24 cellular contexts compared by ENCODE assay signal in genomic region chr15:90876512-90877170, GRCh38. TPM values are rescaled to one million over a fixed set of nuclear protein-coding genes. Genes with fewer than 3 reads are reported as not detected.
DNase-seq lines count a peak whose midpoint lies in the region; ATAC-seq and TF ChIP-seq lines count a peak whose summit lies in the region.
"Had no signal": no experiment of that assay in that cellular context is flagged by ENCODE, and none has a peak within 500 bp of the region (broad histone marks: within the 10 kb centered on the region; RNA-seq: fewer than 3 reads in every experiment).

No MANE protein-coding gene starts in this region.

- H3K4me1 ChIP-seq in HEK293 (ENCODE audit: control insufficient read depth, insufficient read depth, low read length) (peaks cover 20% of the 10 kb centered on the region), neuronal stem cell (ENCODE audit: control insufficient read depth in 2 of 2, insufficient read depth in 1 of 2, low read depth in 1 of 2, low read length in 2 of 2) (peaks cover 21% of the 10 kb centered on the region in 2 donors), Karpas-422 (ENCODE audit: low read length) (peaks cover 21% of the 10 kb centered on the region)

- no peak overlapping the region for H2BK120ac ChIP-seq in neuronal stem cell (ENCODE audit: low read depth, low read length)

- no peak overlapping the region for H4K91ac ChIP-seq in neuronal stem cell (ENCODE audit: low read depth, low read length, poor library complexity)

- peaks cover 83% of the 10 kb centered on the region for H3K36me3 Mint-ChIP-seq in activated CD4-positive, alpha-beta T cell treated with anti-CD3 and anti-CD28 coated beads, Interleukin-2, amount 10 ng/mL, durations not matched to agents 24 days and 14 days (ENCODE audit: low read depth)
- peaks cover 55% of the 10 kb centered on the region for H3K36me3 Mint-ChIP-seq in activated naive CD8-positive, alpha-beta T cell treated with anti-CD3 and anti-CD28 coated beads, Interleukin-2, amount 50 U/mL, for 24 hours (ENCODE audit: low read depth)

- H3K79me2 ChIP-seq in Karpas-422 (ENCODE audit: low read length): peaks cover 32% of the 10 kb centered on the region

- no peak overlapping the region for H3K27ac ChIP-seq in HEK293 (ENCODE audit: extremely low read depth, low read depth, low read length)
- H3K27ac ChIP-seq in neuronal stem cell (replicated peaks; ENCODE audit: low read length): no peak overlapping the region
- H3K27ac ChIP-seq in Karpas-422 (ENCODE audit: low read length): no peak overlapping the region
- H3K27ac ChIP-seq: GM23248, KMS-11 had no signal

- POLR2A ChIA-PET in HEK293 (lab: Yijun Ruan, JAX): no interaction called here

- no peaks in the 10 kb centered on the region for H3K9me2 ChIP-seq in Karpas-422 (replicated peaks; ENCODE audit: insufficient read depth, low read length)
- H3K9me2 ChIP-seq: SK-N-SH had no signal

- intact Hi-C loops in activated CD4-positive, alpha-beta T cell treated with anti-CD3 and anti-CD28 coated beads, Interleukin-2, amount 10 ng/mL, durations not matched to agents 24 days and 14 days (cut with micrococcal nuclease): no loop called here

- no peak for ATAC-seq in activated naive CD8-positive, alpha-beta T cell treated with anti-CD3 and anti-CD28 coated beads, Interleukin-2, amount 50 U/mL, for 24 hours
- ATAC-seq: activated T-cell treated with anti-CD3 and anti-CD28 coated beads, Interleukin-2, amount 50 U/mL, for 4 hours; body of pancreas had no signal

- H3K9me3 ChIP-seq in HEK293 (ENCODE audit: control insufficient read depth, insufficient read depth, low read depth, low read length) (no peaks in the 10 kb centered on the region), neuronal stem cell (replicated peaks in 1 of 2; ENCODE audit: control insufficient read depth in 2 of 2, insufficient read depth in 1 of 2, low read depth in 1 of 2, low read length in 2 of 2) (no peaks in the 10 kb centered on the region), Karpas-422 (ENCODE audit: low read length) (no peaks in the 10 kb centered on the region)
- H3K9me3 ChIP-seq: body of pancreas, SK-N-SH had no signal

- no peaks in the 10 kb centered on the region for H3K9me3 Mint-ChIP-seq in activated CD4-positive, alpha-beta T cell treated with anti-CD3 and anti-CD28 coated beads, Interleukin-2, amount 10 ng/mL, durations not matched to agents 24 days and 14 days
- no peaks in the 10 kb centered on the region for H3K9me3 Mint-ChIP-seq in activated naive CD8-positive, alpha-beta T cell treated with anti-CD3 and anti-CD28 coated beads, Interleukin-2, amount 50 U/mL, for 24 hours
- H3K9me3 Mint-ChIP-seq: activated naive CD8-positive, alpha-beta T cell treated with anti-CD3 and anti-CD28 coated beads, Interleukin-2, amount 10 ng/mL, durations not matched to agents 7 days and 5 days; activated T-cell treated with anti-CD3 and anti-CD28 coated beads, Interleukin-2, amount 50 U/mL, for 4 hours; CD4-positive, alpha-beta memory T cell; HFFc6; stimulated activated naive CD8-positive, alpha-beta T cell treated with anti-CD3 and anti-CD28 coated beads, Interleukin-15, Interleukin-2, amounts not matched to agents 100 ng/mL and 50 ng/mL, for 24 hours had no signal

- H4K20me1 ChIP-seq in Karpas-422 (ENCODE audit: insufficient read depth, low read depth, low read length): no peaks in the 10 kb centered on the region

- no peak overlapping the region for H3K4ac ChIP-seq in neuronal stem cell (ENCODE audit: low read length)

- H2BK15ac ChIP-seq in neuronal stem cell (ENCODE audit: low read length): no peak overlapping the region

- CTCF ChIA-PET in HEK293 (lab: Yijun Ruan, JAX): interaction anchor here (4.1 kb wide), 1 partner anchor 10 kb away, joined by 23 read pairs; no protein-coding TSS in a partner anchor

- no peaks in the 10 kb centered on the region for H3K27me3 Mint-ChIP-seq in activated CD4-positive, alpha-beta T cell treated with anti-CD3 and anti-CD28 coated beads, Interleukin-2, amount 10 ng/mL, durations not matched to agents 24 days and 14 days
- H3K27me3 Mint-ChIP-seq in activated naive CD8-positive, alpha-beta T cell treated with anti-CD3 and anti-CD28 coated beads, Interleukin-2, amount 50 U/mL, for 24 hours: no peaks in the 10 kb centered on the region
- H3K27me3 Mint-ChIP-seq: activated naive CD8-positive, alpha-beta T cell treated with anti-CD3 and anti-CD28 coated beads, Interleukin-2, amount 10 ng/mL, durations not matched to agents 7 days and 5 days; CD4-positive, alpha-beta memory T cell; stimulated activated naive CD8-positive, alpha-beta T cell treated with anti-CD3 and anti-CD28 coated beads, Interleukin-15, Interleukin-2, amounts not matched to agents 100 ng/mL and 50 ng/mL, for 24 hours had no signal

- peaks cover 15 to 67% of the 10 kb centered on the region in 2 experiments for H3K36me3 ChIP-seq in HEK293 (ENCODE audit: control insufficient read depth in 2 of 2, insufficient read depth in 1 of 2, low read length in 2 of 2)
- peaks cover 21 to 34% of the 10 kb centered on the region in 2 donors for H3K36me3 ChIP-seq in neuronal stem cell (replicated peaks in 1 of 2; ENCODE audit: control insufficient read depth in 2 of 2, insufficient read depth in 2 of 2, low read length in 2 of 2)
- no peaks in the 10 kb centered on the region; the same call in 1 of the 2 replicates for H3K36me3 ChIP-seq in Karpas-422 (ENCODE audit: insufficient read depth, low read length)

- no peak overlapping the region for H4K8ac ChIP-seq in neuronal stem cell (ENCODE audit: low read depth, low read length)

- TF ChIP-seq CTCF in HEK293 (tag by site-specific recombination; IDR thresholded peaks at IDR 0.05): no peak
- no peak for TF ChIP-seq CTCF in GM13976 (IDR thresholded peaks at IDR 0.05; ENCODE audit: borderline replicate concordance, control extremely low read depth, extremely low read depth, insufficient read depth, missing control alignments)

- H2AFZ ChIP-seq in neuronal stem cell (ENCODE audit: low read length) (no peak overlapping the region), Karpas-422 (ENCODE audit: low read length) (no peak overlapping the region)
- H2AFZ ChIP-seq: GM23248 had no signal

- no peak overlapping the region for H3K18ac ChIP-seq in neuronal stem cell (ENCODE audit: low read length)

- H3K79me1 ChIP-seq in neuronal stem cell (ENCODE audit: low read depth, low read length): peaks cover 3% of the 10 kb centered on the region

- peaks cover 43% of the 10 kb centered on the region for H3K4me1 Mint-ChIP-seq in activated CD4-positive, alpha-beta T cell treated with anti-CD3 and anti-CD28 coated beads, Interleukin-2, amount 10 ng/mL, durations not matched to agents 24 days and 14 days
- peaks cover 22% of the 10 kb centered on the region for H3K4me1 Mint-ChIP-seq in activated naive CD8-positive, alpha-beta T cell treated with anti-CD3 and anti-CD28 coated beads, Interleukin-2, amount 50 U/mL, for 24 hours

- no peak overlapping the region for H3K14ac ChIP-seq in neuronal stem cell (ENCODE audit: low read length)

- H3K4me2 ChIP-seq in neuronal stem cell (ENCODE audit: insufficient read depth, low read length, poor library complexity, severe bottlenecking) (no peak overlapping the region), Karpas-422 (ENCODE audit: low read depth, low read length, poor library complexity, severe bottlenecking) (no peak overlapping the region)
- H3K4me2 ChIP-seq: KMS-11, SK-N-SH had no signal

- no peak for DNase-seq in activated CD4-positive, alpha-beta T cell treated with anti-CD3 and anti-CD28 coated beads, Interleukin-2, amount 10 ng/mL, durations not matched to agents 24 days and 14 days
- DNase-seq in activated CD4-positive, alpha-beta T cell treated with anti-CD3 and anti-CD28 coated beads for 1 hour: no peak
- DNase-seq in activated naive CD8-positive, alpha-beta T cell treated with anti-CD3 and anti-CD28 coated beads, Interleukin-2, amount 50 U/mL, for 24 hours: no peak
- DNase-seq in neuronal stem cell (ENCODE audit: low spot score): no peak
- DNase-seq in GM13976 (ENCODE audit: low spot score): no peak
- DNase-seq in Karpas-422: no peak
- DNase-seq in globus pallidus (ENCODE audit: low spot score): no peak
- DNase-seq: activated naive CD8-positive, alpha-beta T cell treated with anti-CD3 and anti-CD28 coated beads, Interleukin-2, amount 10 ng/mL, durations not matched to agents 7 days and 5 days; activated T-cell treated with anti-CD3 and anti-CD28 coated beads, Interleukin-2, amount 50 U/mL, for 4 hours; body of pancreas; CD4-positive, alpha-beta memory T cell; EL; GM23248; HFFc6; mesenchymal stem cell; NCI-H1417 treated with DMSO at 0.1 percent for 48 hours; NCI-H2081; NCI-H446; NCI-H82; nucleus accumbens; SK-N-SH had no signal

- WGBS in neuronal stem cell (ENCODE audit: extremely low coverage in 2 of 2, insufficient read length in 2 of 2, insufficient replicate concordance in 1 of 2), 2 donors: no CpG with 5 or more reads among the region's 15 CpGs

- H3K4me3 Mint-ChIP-seq in activated CD4-positive, alpha-beta T cell treated with anti-CD3 and anti-CD28 coated beads, Interleukin-2, amount 10 ng/mL, durations not matched to agents 24 days and 14 days: peak overlapping the region; percentile 67
- no peak overlapping the region for H3K4me3 Mint-ChIP-seq in activated naive CD8-positive, alpha-beta T cell treated with anti-CD3 and anti-CD28 coated beads, Interleukin-2, amount 50 U/mL, for 24 hours
- H3K4me3 Mint-ChIP-seq: activated naive CD8-positive, alpha-beta T cell treated with anti-CD3 and anti-CD28 coated beads, Interleukin-2, amount 10 ng/mL, durations not matched to agents 7 days and 5 days; activated T-cell treated with anti-CD3 and anti-CD28 coated beads, Interleukin-2, amount 50 U/mL, for 4 hours; CD4-positive, alpha-beta memory T cell; HFFc6; stimulated activated naive CD8-positive, alpha-beta T cell treated with anti-CD3 and anti-CD28 coated beads, Interleukin-15, Interleukin-2, amounts not matched to agents 100 ng/mL and 50 ng/mL, for 24 hours had no signal

- H2AK5ac ChIP-seq in neuronal stem cell (ENCODE audit: low read depth, low read length): no peak overlapping the region

- in situ Hi-C loops in GM13976 (cut with MboI; ENCODE audit: low sequenced_read_pairs, unreplicated experiment): loop anchor here (25.0 kb wide), 2 partner anchors 389 to 564 kb away; no protein-coding TSS in a partner anchor

- H3K9ac ChIP-seq in neuronal stem cell (ENCODE audit: low read depth, low read length, poor library complexity): no peak overlapping the region
- H3K9ac ChIP-seq in Karpas-422 (ENCODE audit: low read length): no peak overlapping the region
- H3K9ac ChIP-seq: GM23248, KMS-11, SK-N-SH had no signal

- H3K4me3 ChIP-seq in HEK293 (ENCODE audit: low read depth, low read length) (no peak overlapping the region), neuronal stem cell (ENCODE audit: low read length in 2 of 2) (no peak overlapping the region), Karpas-422 (ENCODE audit: low read length) (no peak overlapping the region)
- H3K4me3 ChIP-seq: body of pancreas, GM23248 had no signal

- H2BK5ac ChIP-seq in neuronal stem cell (ENCODE audit: low read length): no peak overlapping the region

- H3K27me3 ChIP-seq in neuronal stem cell (ENCODE audit: control insufficient read depth in 3 of 3, insufficient read depth in 3 of 3, low read depth in 1 of 3, low read length in 3 of 3) (no peaks in the 10 kb centered on the region), Karpas-422 (ENCODE audit: low read length) (no peaks in the 10 kb centered on the region)
- H3K27me3 ChIP-seq: body of pancreas had no signal

- peak overlapping the region; percentile 94 for H3K23ac ChIP-seq in neuronal stem cell (ENCODE audit: low read depth, low read length, poor library complexity)

- H3K27ac Mint-ChIP-seq in activated CD4-positive, alpha-beta T cell treated with anti-CD3 and anti-CD28 coated beads, Interleukin-2, amount 10 ng/mL, durations not matched to agents 24 days and 14 days: peak overlapping the region; percentile 86
- peak overlapping the region; percentile 65 for H3K27ac Mint-ChIP-seq in activated naive CD8-positive, alpha-beta T cell treated with anti-CD3 and anti-CD28 coated beads, Interleukin-2, amount 50 U/mL, for 24 hours
- H3K27ac Mint-ChIP-seq: HFFc6 had no signal

- no peak overlapping the region for H2BK12ac ChIP-seq in neuronal stem cell (ENCODE audit: low read length)

RNA-seq across cellular contexts. Expression of gene FES, which starts 7.7 kb away (rescaled TPM):
- total RNA-seq in activated CD4-positive, alpha-beta T cell treated with anti-CD3 and anti-CD28 coated beads, Interleukin-2, amount 10 ng/mL, durations not matched to agents 24 days and 14 days: 32.5 and 33.7 TPM in 2 replicates
- polyA plus RNA-seq in neuronal stem cell (2013, experiment 1 of 2): 2.6 TPM
- 2.3 TPM for polyA plus RNA-seq in neuronal stem cell (2013, experiment 2 of 2)
- 33.7 and 88.0 TPM in 2 replicates for total RNA-seq in Karpas-422 (2014; rRNA removed; shearing (Covaris generic); ENCODE audit: low replicate concordance)
- polyA plus RNA-seq: CD4-positive, alpha-beta memory T cell had no signal

RNA-seq across cellular contexts. Expression of gene FURIN, which starts 8.3 kb away (rescaled TPM):
- total RNA-seq in activated CD4-positive, alpha-beta T cell treated with anti-CD3 and anti-CD28 coated beads, Interleukin-2, amount 10 ng/mL, durations not matched to agents 24 days and 14 days: 432 TPM in 2 replicates
- 19.3 TPM for polyA plus RNA-seq in neuronal stem cell (2013, experiment 1 of 2)
- polyA plus RNA-seq in neuronal stem cell (2013, experiment 2 of 2): 19.0 TPM
- 30.4 and 30.9 TPM in 2 replicates for total RNA-seq in Karpas-422 (2014; rRNA removed; shearing (Covaris generic); ENCODE audit: low replicate concordance)

RNA-seq across cellular contexts. Expression of gene MAN2A2, which starts 26.5 kb away (rescaled TPM):
- 196 and 206 TPM in 2 replicates for total RNA-seq in activated CD4-positive, alpha-beta T cell treated with anti-CD3 and anti-CD28 coated beads, Interleukin-2, amount 10 ng/mL, durations not matched to agents 24 days and 14 days
- polyA plus RNA-seq in neuronal stem cell (2013, experiment 1 of 2): 41.6 TPM
- polyA plus RNA-seq in neuronal stem cell (2013, experiment 2 of 2): 37.8 TPM
- total RNA-seq in Karpas-422 (2014; rRNA removed; shearing (Covaris generic); ENCODE audit: low replicate concordance): 27.4 and 60.8 TPM in 2 replicates

RNA-seq across cellular contexts. Expression of gene HDDC3, which starts 55.7 kb away (rescaled TPM):
- total RNA-seq in activated CD4-positive, alpha-beta T cell treated with anti-CD3 and anti-CD28 coated beads, Interleukin-2, amount 10 ng/mL, durations not matched to agents 24 days and 14 days: 36.3 and 39.9 TPM in 2 replicates
- 17.1 TPM for polyA plus RNA-seq in neuronal stem cell (2013, experiment 1 of 2)
- polyA plus RNA-seq in neuronal stem cell (2013, experiment 2 of 2): 16.8 TPM
- total RNA-seq in Karpas-422 (2014; rRNA removed; shearing (Covaris generic); ENCODE audit: low replicate concordance): 15.9 and 39.1 TPM in 2 replicates

RNA-seq across cellular contexts. Expression of gene UNC45A, which starts 58.4 kb away (rescaled TPM):
- 66.9 and 67.0 TPM in 2 replicates for total RNA-seq in activated CD4-positive, alpha-beta T cell treated with anti-CD3 and anti-CD28 coated beads, Interleukin-2, amount 10 ng/mL, durations not matched to agents 24 days and 14 days
- polyA plus RNA-seq in neuronal stem cell (2013, experiment 1 of 2): 29.4 TPM
- polyA plus RNA-seq in neuronal stem cell (2013, experiment 2 of 2): 28.4 TPM
- total RNA-seq in Karpas-422 (2014; rRNA removed; shearing (Covaris generic); ENCODE audit: low replicate concordance): 25.1 and 58.0 TPM in 2 replicates

Comparison
In these comparisons a context has a peak if more than half of its experiments do, and no peak if none do; other contexts are left out.
1. RNA of gene FURIN, which starts 8.3 kb away (total RNA-seq): 432 TPM in activated CD4-positive, alpha-beta T cell treated with anti-CD3 and anti-CD28 coated beads, Interleukin-2, amount 10 ng/mL, durations not matched to agents 24 days and 14 days; 30.4 to 30.9 TPM in Karpas-422; every median in the first group is over 10 times any median in the second.